12 cellular contexts compared by ENCODE assay signal in the genomic region with DNA sequence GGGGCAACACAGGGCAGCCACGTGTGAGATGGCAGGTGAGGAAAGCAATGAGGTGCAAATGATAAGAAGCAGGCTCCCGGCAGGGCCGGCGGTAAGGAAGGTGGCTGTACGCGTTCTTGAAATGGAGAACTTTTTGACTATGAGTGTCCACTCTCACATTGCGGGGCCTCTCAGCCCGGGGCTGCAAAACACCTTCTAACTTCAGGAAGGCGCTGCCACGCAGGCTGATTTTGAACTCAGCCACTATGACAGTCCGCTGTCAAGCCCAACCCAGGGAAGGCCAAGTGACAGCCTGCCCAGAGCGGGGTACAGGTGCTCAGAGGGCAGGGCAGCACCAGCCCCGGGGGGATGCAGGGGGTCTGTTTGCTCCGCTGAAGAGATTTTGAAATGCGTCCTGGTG. TPM values are rescaled to one million over a fixed set of nuclear protein-coding genes. Genes with fewer than 3 reads are reported as not detected.
DNase-seq lines count a peak whose midpoint lies in the region; ATAC-seq and TF ChIP-seq lines count a peak whose summit lies in the region.
"Had no signal": no experiment of that assay in that cellular context is flagged by ENCODE, and none has a peak within 500 bp of the region (broad histone marks: within the 10 kb centered on the region; RNA-seq: fewer than 3 reads in every experiment).

No MANE protein-coding gene starts in this region.

- CTCF ChIA-PET in activated CD4-positive, alpha-beta T cell treated with anti-CD3 and anti-CD28 coated beads, Interleukin-2, amount 10 ng/mL, durations not matched to agents 7 days and 5 days (lab: Charles Lee): interaction anchor here (4.9 kb wide), 1 partner anchor 14 kb away, joined by 32 read pairs; a partner anchor contains a TSS

- peak overlapping the region; percentile 96 for H3K27ac Mint-ChIP-seq in activated CD4-positive, alpha-beta T cell treated with anti-CD3 and anti-CD28 coated beads, Interleukin-2, amount 10 ng/mL, durations not matched to agents 7 days and 5 days
- H3K27ac Mint-ChIP-seq in T-helper 17 cell (peak overlapping the region; percentile 95), endodermal cell (no peak overlapping the region)

- H3K4me1 ChIP-seq in endodermal cell (ENCODE audit: control insufficient read depth, insufficient read depth, low read length): no peaks in the 10 kb centered on the region
- peaks cover 26% of the 10 kb centered on the region for H3K4me1 ChIP-seq in psoas muscle

- peak overlapping the region; percentile 49 for H3K27ac ChIP-seq in endodermal cell (ENCODE audit: low read depth, low read length)
- peak overlapping the region; percentile 80 for H3K27ac ChIP-seq in psoas muscle
- H3K27ac ChIP-seq: PC-9, upper lobe of right lung had no signal

- no peaks in the 10 kb centered on the region for H3K27me3 ChIP-seq in endodermal cell (ENCODE audit: control insufficient read depth, insufficient read depth, low read length, poor library complexity, severe bottlenecking)
- H3K27me3 ChIP-seq in psoas muscle (ENCODE audit: insufficient read depth in 3 of 3, low read length in 2 of 3): no peaks in the 10 kb centered on the region
- H3K27me3 ChIP-seq: upper lobe of right lung had no signal

- ATAC-seq in T-helper 17 cell (no peak), psoas muscle (no peak)
- ATAC-seq: upper lobe of right lung had no signal

- POLR2A ChIA-PET in activated CD4-positive, alpha-beta T cell treated with anti-CD3 and anti-CD28 coated beads, Interleukin-2, amount 10 ng/mL, durations not matched to agents 7 days and 5 days (lab: Charles Lee): no interaction called here

- peaks cover 18% of the 10 kb centered on the region for H3K36me3 Mint-ChIP-seq in activated CD4-positive, alpha-beta T cell treated with anti-CD3 and anti-CD28 coated beads, Interleukin-2, amount 10 ng/mL, durations not matched to agents 7 days and 5 days (ENCODE audit: low read depth)
- H3K36me3 Mint-ChIP-seq in T-helper 17 cell (ENCODE audit: low read depth) (no peaks in the 10 kb centered on the region), endodermal cell (ENCODE audit: low read depth) (no peaks in the 10 kb centered on the region)

- intact Hi-C loops in psoas muscle (cut with DNase I): no loop called here

- peaks cover 91% of the 10 kb centered on the region for H3K4me1 Mint-ChIP-seq in activated CD4-positive, alpha-beta T cell treated with anti-CD3 and anti-CD28 coated beads, Interleukin-2, amount 10 ng/mL, durations not matched to agents 7 days and 5 days
- H3K4me1 Mint-ChIP-seq in T-helper 17 cell (peaks cover 43% of the 10 kb centered on the region), endodermal cell (peaks cover 17% of the 10 kb centered on the region)

- H3K27me3 Mint-ChIP-seq in activated CD4-positive, alpha-beta T cell treated with anti-CD3 and anti-CD28 coated beads, Interleukin-2, amount 10 ng/mL, durations not matched to agents 7 days and 5 days: no peaks in the 10 kb centered on the region
- H3K27me3 Mint-ChIP-seq in T-helper 17 cell (no peaks in the 10 kb centered on the region), endodermal cell (ENCODE audit: insufficient read depth) (peaks cover 2% of the 10 kb centered on the region)

- no peaks in the 10 kb centered on the region for H3K36me3 ChIP-seq in endodermal cell (ENCODE audit: control insufficient read depth, insufficient read depth, low read length)
- peaks cover 0 to 22% of the 10 kb centered on the region in 2 donors for H3K36me3 ChIP-seq in psoas muscle (ENCODE audit: insufficient read depth in 1 of 2, low read depth in 1 of 2)
- H3K36me3 ChIP-seq: upper lobe of right lung had no signal

- H3K9me3 ChIP-seq in T-helper 17 cell (ENCODE audit: control insufficient read depth, low read length, poor library complexity, severe bottlenecking): no peaks in the 10 kb centered on the region
- H3K9me3 ChIP-seq in endodermal cell (ENCODE audit: control insufficient read depth, low read length): no peaks in the 10 kb centered on the region
- no peaks in the 10 kb centered on the region for H3K9me3 ChIP-seq in psoas muscle
- H3K9me3 ChIP-seq: upper lobe of right lung had no signal

- peak overlapping the region; percentile 10 for H3K4me3 Mint-ChIP-seq in activated CD4-positive, alpha-beta T cell treated with anti-CD3 and anti-CD28 coated beads, Interleukin-2, amount 10 ng/mL, durations not matched to agents 7 days and 5 days
- H3K4me3 Mint-ChIP-seq in T-helper 17 cell (no peak overlapping the region), endodermal cell (no peak overlapping the region)

- TF ChIP-seq CTCF in endodermal cell (conservative IDR thresholded peaks at IDR 0.05) (no peak), psoas muscle (IDR thresholded peaks at IDR 0.05) (no peak)

- WGBS in endodermal cell (ENCODE audit: insufficient coverage in 1 of 2, insufficient read length in 1 of 2), 2 experiments: 89 to 90% methylated on average over 10 to 15 of the region's 15 CpGs
- 85 to 90% (median 88%) methylated on average over 15 of the region's 15 CpGs for WGBS in psoas muscle, 3 donors

- no peak for DNase-seq in activated CD4-positive, alpha-beta T cell treated with anti-CD3 and anti-CD28 coated beads, Interleukin-2, amount 10 ng/mL, durations not matched to agents 7 days and 5 days
- DNase-seq in activated CD4-positive, alpha-beta T cell treated with anti-CD3 and anti-CD28 coated beads, Interleukin-2, amount 50 U/mL, for 1 hour: no peak
- DNase-seq in T-helper 17 cell (no peak), endodermal cell (peak; percentile 46), psoas muscle (no peak), NCI-H345 (lab: John Stamatoyannopoulos, UW) (no peak), NCI-H1694 (lab: John Stamatoyannopoulos, UW) (no peak), nucleus accumbens (lab: John Stamatoyannopoulos, UW) (no peak)
- DNase-seq: cortex of kidney, NCI-H510A, PC-9, upper lobe of right lung had no signal

- H3K9me3 Mint-ChIP-seq in activated CD4-positive, alpha-beta T cell treated with anti-CD3 and anti-CD28 coated beads, Interleukin-2, amount 10 ng/mL, durations not matched to agents 7 days and 5 days: no peaks in the 10 kb centered on the region
- H3K9me3 Mint-ChIP-seq in endodermal cell: no peaks in the 10 kb centered on the region

- no peak overlapping the region for H3K4me3 ChIP-seq in endodermal cell (ENCODE audit: low read length)
- H3K4me3 ChIP-seq in psoas muscle: no peak overlapping the region
- H3K4me3 ChIP-seq: PC-9, upper lobe of right lung had no signal

- H3K9ac ChIP-seq in endodermal cell (ENCODE audit: extremely low read depth, low read length, poor library complexity, severe bottlenecking): no peak overlapping the region

RNA-seq across cellular contexts. Expression of a gene that starts 14.3 kb away (rescaled TPM):
- total RNA-seq in activated CD4-positive, alpha-beta T cell treated with anti-CD3 and anti-CD28 coated beads, Interleukin-2, amount 10 ng/mL, durations not matched to agents 7 days and 5 days: 100 to 1,000 TPM; 175 to 176 TPM
- total RNA-seq in T-helper 17 cell (100 to 1,000 TPM; 198 to 241 TPM), endodermal cell (10 to 100 TPM; 39.0 to 58.2 TPM), psoas muscle (10 to 100 TPM; 16.1 to 43.0 (median 31.1) TPM)
- 69.1 TPM for polyA plus RNA-seq in endodermal cell (2013, experiment 1 of 2)
- 66.7 TPM for polyA plus RNA-seq in endodermal cell (2013, experiment 2 of 2)
- polyA plus RNA-seq in psoas muscle: 10 to 100 TPM in 2 of 3 donors, 1 to 10 TPM in 1; 6.2 to 19.2 (median 17.7) TPM
